Comparison of ENCODE assay signal across 21 cellular contexts in genomic region chr11:80822248-80822647, GRCh38.
DNase-seq lines count a peak whose midpoint lies in the region; ATAC-seq, FAIRE-seq and TF ChIP-seq lines count a peak whose summit lies in the region.
"Had no signal": no experiment of that assay in that cellular context is flagged by ENCODE, and none has a peak within 500 bp of the region (broad histone marks: within the 10 kb centered on the region; RNA-seq: fewer than 3 reads in every experiment).

No MANE protein-coding gene starts in this region.

- H3K9me3 ChIP-seq in neuron (ENCODE audit: low read length): no peaks in the 10 kb centered on the region
- H3K9me3 ChIP-seq: MG63 had no signal

- H2AFZ ChIP-seq in neuron (ENCODE audit: low read depth, low read length): peak overlapping the region; percentile 31

- intact Hi-C loops in dorsolateral prefrontal cortex (cut with DNase I): no loop called here

- H3K4me3 ChIP-seq in dorsolateral prefrontal cortex (peak overlapping the region in 31 of 59 donors; percentile 2 to 49 (median 22)), neuron (ENCODE audit: low read length) (no peak overlapping the region), H7 (ENCODE audit: insufficient read depth, low read depth, low read length) (no peak overlapping the region)
- H3K4me3 ChIP-seq: MG63 had no signal

- DNase-seq in NCI-H524 treated with DMSO at 0.1 percent for 48 hours (lab: John Stamatoyannopoulos, UW): peak; percentile 35
- DNase-seq in NCI-H524 (lab: John Stamatoyannopoulos, UW): no peak
- no peak for DNase-seq in D721Med (ENCODE audit: insufficient read length, low spot score)
- DNase-seq in dorsolateral prefrontal cortex: peak in 2 of 10 donors; percentile 3 to 9
- no peak for DNase-seq in stimulated activated CD4-positive, alpha-beta T cell treated with anti-CD3 and anti-CD28 coated beads, Interleukin-15, amount 100 ng/mL, for 24 hours
- no peak for DNase-seq in H7
- DNase-seq: AML-193, EL, Kasumi-1, MG63, NCI-H1417, NCI-H2081 treated with DMSO at 0.1 percent for 48 hours, NCI-H345, NCI-H526, PC-3, SHP77 had no signal

- H3K4me1 ChIP-seq in neuron (ENCODE audit: insufficient read depth, low read length): no peaks in the 10 kb centered on the region

- peak overlapping the region in 1 of 59 donors; percentile 29 for H3K27ac ChIP-seq in dorsolateral prefrontal cortex
- H3K27ac ChIP-seq: C4-2B had no signal

- peak; percentile 16 for FAIRE-seq in D721Med (lab: Jason Lieb, UNC)
- FAIRE-seq: GM19239, H54 had no signal

- TF ChIP-seq CTCF in D721Med (IDR thresholded peaks at IDR 0.05; ENCODE audit: insufficient read depth, missing control alignments) (no peak), dorsolateral prefrontal cortex (IDR thresholded peaks at IDR 0.05 in 54 of 56, conservative IDR thresholded peaks at IDR 0.05 in 2 of 56; ENCODE audit: low read depth in 1 of 56, partially characterized antibody in 56 of 56) (no peak)

- no peak for ATAC-seq in GM19397 (IDR thresholded peaks at IDR 0.05; ENCODE audit: unreplicated experiment)
- ATAC-seq: PC-3 had no signal

- H3K27me3 ChIP-seq in dorsolateral prefrontal cortex (no peaks in the 10 kb centered on the region), neuron (ENCODE audit: insufficient read depth, low read length) (no peaks in the 10 kb centered on the region), H7 (ENCODE audit: control insufficient read depth, insufficient read depth, low read length) (no peaks in the 10 kb centered on the region)
- H3K27me3 ChIP-seq: MG63 had no signal

- no peaks in the 10 kb centered on the region for H3K36me3 ChIP-seq in neuron (ENCODE audit: insufficient read depth, low read length)
- H3K36me3 ChIP-seq in H7 (replicated peaks; ENCODE audit: control insufficient read depth, insufficient read depth, low read length): no peaks in the 10 kb centered on the region
- H3K36me3 ChIP-seq: MG63 had no signal

Comparison
In these comparisons a context has a peak if more than half of its experiments do, and no peak if none do; other contexts are left out.
1. H3K4me3 ChIP-seq: peak in dorsolateral prefrontal cortex (31 of 59); none in neuron (single experiment) and H7 (single experiment).